ENCODE assay signal across 16 cellular contexts in the genomic region with DNA sequence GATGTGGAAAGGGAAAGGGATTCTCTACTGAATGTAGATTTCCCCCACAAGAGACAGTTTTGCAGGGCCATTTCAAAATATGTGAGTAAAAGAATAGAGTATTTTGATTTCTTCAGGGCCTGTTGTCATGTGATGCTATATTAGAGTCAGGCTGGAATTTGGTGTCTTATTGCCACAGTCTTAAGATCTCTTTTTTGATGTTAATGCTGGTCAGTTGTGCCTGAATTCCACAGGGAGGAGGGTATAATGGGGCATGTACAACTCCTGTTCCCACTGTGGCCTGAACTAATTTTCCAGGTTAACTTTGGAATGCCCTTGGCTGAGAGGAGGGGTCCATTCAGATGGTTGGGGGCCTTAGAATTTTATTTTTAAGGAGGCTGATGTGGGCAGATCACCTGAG.
DNase-seq lines count a peak whose midpoint lies in the region; ATAC-seq and TF ChIP-seq lines count a peak whose summit lies in the region.
"Had no signal": no experiment of that assay in that cellular context is flagged by ENCODE, and none has a peak within 500 bp of the region (broad histone marks: within the 10 kb centered on the region; RNA-seq: fewer than 3 reads in every experiment).

No MANE protein-coding gene starts in this region.

- H3K4me1 ChIP-seq in GM23338 (ENCODE audit: insufficient read depth) = peaks cover 3% of the 10 kb centered on the region; the same call in 1 of the 2 replicates

- H3F3A ChIP-seq in GM23338 (replicated peaks; ENCODE audit: low read depth) = no peaks in the 10 kb centered on the region

- H3K27me3 ChIP-seq in GM23338 (ENCODE audit: insufficient read depth) (no peaks in the 10 kb centered on the region), brain microvascular endothelial cell (replicated peaks) (no peaks in the 10 kb centered on the region)

- ATAC-seq in GM23338 = peak; percentile 53
- no peak for ATAC-seq in activated B cell treated with CpG ODN at 0.5 μM for 24 hours (ENCODE audit: low read depth)
- ATAC-seq in GM19455 (IDR thresholded peaks at IDR 0.05; ENCODE audit: unreplicated experiment) = no peak
- ATAC-seq: A549 had no signal

- peaks cover 3% of the 10 kb centered on the region; the same call in 2 of the 3 replicates for H3K36me3 Mint-ChIP-seq in GM23338 (ENCODE audit: low read depth)
- no peaks in the 10 kb centered on the region for H3K36me3 Mint-ChIP-seq in activated B cell treated with CpG ODN at 0.5 μM for 24 hours (ENCODE audit: low read depth)
- H3K36me3 Mint-ChIP-seq in progenitor cell of endocrine pancreas (ENCODE audit: insufficient read depth) = no peaks in the 10 kb centered on the region

- peaks cover 3% of the 10 kb centered on the region for H3K27me3 Mint-ChIP-seq in GM23338 (ENCODE audit: insufficient read depth, low read depth, poor library complexity)
- no peaks in the 10 kb centered on the region for H3K27me3 Mint-ChIP-seq in activated B cell treated with CpG ODN at 0.5 μM for 24 hours
- H3K27me3 Mint-ChIP-seq in progenitor cell of endocrine pancreas = peaks cover 15% of the 10 kb centered on the region
- H3K27me3 Mint-ChIP-seq: CD4-positive, alpha-beta T cell had no signal

- H3K9me2 ChIP-seq in GM23338 (ENCODE audit: insufficient read depth) = 0 out of 2 replicates have a peak, but pooled peaks cover 5% of the 10 kb centered on the region

- H3K27ac Mint-ChIP-seq in GM23338 (0 out of 2 replicates have a peak overlapping the region, but pooled peaks have one; percentile 35), activated B cell treated with CpG ODN at 0.5 μM for 24 hours (peak overlapping the region; percentile 36), progenitor cell of endocrine pancreas (peak overlapping the region; percentile 17)
- H3K27ac Mint-ChIP-seq: CD4-positive, alpha-beta T cell had no signal

- peaks cover 9% of the 10 kb centered on the region for H3K4me1 Mint-ChIP-seq in GM23338
- peaks cover 52% of the 10 kb centered on the region for H3K4me1 Mint-ChIP-seq in activated B cell treated with CpG ODN at 0.5 μM for 24 hours
- H3K4me1 Mint-ChIP-seq in progenitor cell of endocrine pancreas (ENCODE audit: low read depth) = peaks cover 14% of the 10 kb centered on the region

- no peaks in the 10 kb centered on the region for H3K36me3 ChIP-seq in GM23338 (ENCODE audit: insufficient read depth)
- no peaks in the 10 kb centered on the region for H3K36me3 ChIP-seq in brain microvascular endothelial cell (replicated peaks)

- intact Hi-C loops in activated B cell treated with CpG ODN at 0.5 μM for 24 hours (cut with micrococcal nuclease) = no loop called here

- in situ Hi-C loops in brain microvascular endothelial cell (cut with HindIII; ENCODE audit: low pct_ligation_motif_present, low sequenced_read_pairs) = no loop called here

- no peaks in the 10 kb centered on the region for H4K20me1 ChIP-seq in GM23338 (replicated peaks; ENCODE audit: insufficient read depth)

- DNase-seq in GM23338 (ENCODE audit: low spot score) (peak; percentile 55), activated B cell treated with CpG ODN at 0.5 μM for 24 hours (no peak), foreskin melanocyte (peak; percentile 32), progenitor cell of endocrine pancreas (ENCODE audit: low spot score, unreplicated experiment) (no peak), brain microvascular endothelial cell (no peak), UCSD-AML1 (lab: John Stamatoyannopoulos, UW; ENCODE audit: unreplicated experiment) (no peak)
- DNase-seq: Calu3; CD4-positive, alpha-beta T cell; DMS79; Kasumi-1; NCI-H1105 treated with DMSO at 0.1 percent for 48 hours; NCI-H187 treated with DMSO at 0.1 percent for 48 hours; NCI-H446 had no signal

- TF ChIP-seq CTCF in GM23338 (conservative IDR thresholded peaks at IDR 0.05; ENCODE audit: low read depth in 2 of 2) (no peak), activated B cell treated with CpG ODN at 0.5 μM for 24 hours (IDR thresholded peaks at IDR 0.05) (no peak), progenitor cell of endocrine pancreas (IDR thresholded peaks at IDR 0.05; ENCODE audit: unreplicated experiment) (no peak), brain microvascular endothelial cell (IDR thresholded peaks at IDR 0.05; ENCODE audit: low read depth, low read length, missing control alignments) (no peak)

- H3K4me3 Mint-ChIP-seq in GM23338 = no peak overlapping the region
- H3K4me3 Mint-ChIP-seq in activated B cell treated with CpG ODN at 0.5 μM for 24 hours = no peak overlapping the region
- no peak overlapping the region for H3K4me3 Mint-ChIP-seq in progenitor cell of endocrine pancreas (ENCODE audit: low read depth)
- H3K4me3 Mint-ChIP-seq: CD4-positive, alpha-beta T cell had no signal

- no peak overlapping the region for H3K4me3 ChIP-seq in GM23338
- no peak overlapping the region for H3K4me3 ChIP-seq in brain microvascular endothelial cell (ENCODE audit: low read depth, low read length)
- H3K4me3 ChIP-seq: A549, PC-9 had no signal

- no peak overlapping the region for H2AFZ ChIP-seq in GM23338
- H2AFZ ChIP-seq: PC-9 had no signal

- H3K9me3 Mint-ChIP-seq in GM23338 (peaks cover 4% of the 10 kb centered on the region; the same call in 1 of the 3 replicates), activated B cell treated with CpG ODN at 0.5 μM for 24 hours (no peaks in the 10 kb centered on the region), progenitor cell of endocrine pancreas (ENCODE audit: low read depth) (no peaks in the 10 kb centered on the region)
- H3K9me3 Mint-ChIP-seq: CD4-positive, alpha-beta T cell had no signal

- H3K4me2 ChIP-seq in GM23338 = no peak overlapping the region
- H3K4me2 ChIP-seq: A549, PC-9 had no signal

- POLR2A ChIA-PET in activated B cell treated with CpG ODN at 0.5 μM for 24 hours (lab: Charles Lee) = interaction anchor here (1.4 kb wide), 1 partner anchor 17 kb away, joined by 3 read pairs; no protein-coding TSS in a partner anchor

- no peak overlapping the region for H3K27ac ChIP-seq in GM23338 (ENCODE audit: low read depth)
- no peak overlapping the region for H3K27ac ChIP-seq in brain microvascular endothelial cell
- H3K27ac ChIP-seq: PC-9 had no signal

- no peaks in the 10 kb centered on the region for H3K79me2 ChIP-seq in GM23338 (replicated peaks; ENCODE audit: insufficient read depth)

- CTCF ChIA-PET in activated B cell treated with CpG ODN at 0.5 μM for 24 hours (lab: Charles Lee) = interaction anchor here (1.6 to 2.6 kb wide), 2 partner anchors 49 to 611 kb away, joined by 3 to 12 read pairs; no protein-coding TSS in a partner anchor

TF ChIP-seq in GM23338, 12 proteins besides CTCF, POLR2A, EP300 and RAD21 (continues in another document):
- no peak for TF ChIP-seq POLR2AphosphoS5 (IDR thresholded peaks at IDR 0.05; ENCODE audit: low read depth)
- no peak for TF ChIP-seq REST (IDR thresholded peaks at IDR 0.05; ENCODE audit: unreplicated experiment)
- TF ChIP-seq STAT1 (IDR thresholded peaks at IDR 0.05; ENCODE audit: unreplicated experiment) = no peak

Comparison
In these comparisons a context has a peak if more than half of its experiments do, and no peak if none do; other contexts are left out.
1. DNase-seq: peak in GM23338 (single experiment) and foreskin melanocyte (single experiment); none in activated B cell treated with CpG ODN at 0.5 μM for 24 hours (single experiment), progenitor cell of endocrine pancreas (single experiment), brain microvascular endothelial cell (single experiment) and UCSD-AML1 (single experiment).
2. Peak in every context shown above with its lines, with median percentiles within 50 percentile points of each other: H3K27ac Mint-ChIP-seq.